Comparison of ENCODE assay signal across 23 cellular contexts in genomic region chr22:47056776-47057470, GRCh38.
"Had no signal": no experiment of that assay in that cellular context is flagged by ENCODE, and none has a peak within 500 bp of the region (broad histone marks: within the 10 kb centered on the region; RNA-seq: fewer than 3 reads in every experiment).

No MANE protein-coding gene starts in this region.

- H3K9me3 ChIP-seq: heart left ventricle, psoas muscle, upper lobe of left lung had no signal

- H3K4me3 ChIP-seq: heart left ventricle, lung, neural progenitor cell, psoas muscle, upper lobe of left lung had no signal

- H3K4me2 ChIP-seq: neural progenitor cell had no signal

- H3K9me3 Mint-ChIP-seq: activated naive CD8-positive, alpha-beta T cell treated with anti-CD3 and anti-CD28 coated beads, Interleukin-2, amount 10 ng/mL, durations not matched to agents 7 days and 5 days; activated T-cell treated with anti-CD3 and anti-CD28 coated beads, Interleukin-2, amount 50 U/mL, for 24 hours; activated T-helper 17 cell treated with anti-CD3 and anti-CD28 coated beads, Interleukin-2, amount 50 U/mL, for 72 hours; mesothelial cell of epicardium; naive thymus-derived CD8-positive, alpha-beta T cell; neural progenitor cell; T-helper 2 cell treated with Interferon-gamma antibody and Interleukin-4, amounts not matched to agents 5 μg/mL and 100 μg/mL, for 36 hours had no signal

- ATAC-seq: activated T-helper 17 cell treated with anti-CD3 and anti-CD28 coated beads, Interleukin-2, amount 50 U/mL, for 72 hours; heart left ventricle; naive thymus-derived CD8-positive, alpha-beta T cell; psoas muscle; right cardiac atrium; SK-N-SH treated with all-trans-retinoic acid at 6 μM for 48 hours had no signal

- H3K4me3 Mint-ChIP-seq: activated naive CD8-positive, alpha-beta T cell treated with anti-CD3 and anti-CD28 coated beads, Interleukin-2, amount 10 ng/mL, durations not matched to agents 7 days and 5 days; activated T-cell treated with anti-CD3 and anti-CD28 coated beads, Interleukin-2, amount 50 U/mL, for 24 hours; activated T-helper 17 cell treated with anti-CD3 and anti-CD28 coated beads, Interleukin-2, amount 50 U/mL, for 72 hours; mesothelial cell of epicardium; naive thymus-derived CD8-positive, alpha-beta T cell; neural progenitor cell; T-helper 2 cell treated with Interferon-gamma antibody and Interleukin-4, amounts not matched to agents 5 μg/mL and 100 μg/mL, for 36 hours had no signal

- DNase-seq: activated CD4-positive, alpha-beta T cell treated with anti-CD3 and anti-CD28 coated beads for 1 hour; activated CD4-positive, alpha-beta T cell treated with anti-CD3 and anti-CD28 coated beads, Interleukin-2, amount 50 U/mL, for 4 hours; activated CD8-positive, alpha-beta memory T cell treated with anti-CD3 and anti-CD28 coated beads for 24 hours; activated CD8-positive, alpha-beta memory T cell treated with anti-CD3 and anti-CD28 coated beads, Interleukin-2, amount 50 U/mL, for 4 hours; activated naive CD8-positive, alpha-beta T cell treated with anti-CD3 and anti-CD28 coated beads, Interleukin-2, amount 10 ng/mL, durations not matched to agents 7 days and 5 days; activated T-cell treated with anti-CD3 and anti-CD28 coated beads, Interleukin-2, amount 50 U/mL, for 24 hours; amygdala; cerebellar nuclear complex; cortex of kidney; psoas muscle; stimulated activated naive CD4-positive, alpha-beta T cell had no signal

- H3K9ac ChIP-seq: neural progenitor cell had no signal

- H3K27ac Mint-ChIP-seq: activated naive CD8-positive, alpha-beta T cell treated with anti-CD3 and anti-CD28 coated beads, Interleukin-2, amount 10 ng/mL, durations not matched to agents 7 days and 5 days; activated T-cell treated with anti-CD3 and anti-CD28 coated beads, Interleukin-2, amount 50 U/mL, for 24 hours; activated T-helper 17 cell treated with anti-CD3 and anti-CD28 coated beads, Interleukin-2, amount 50 U/mL, for 72 hours; mesothelial cell of epicardium; T-helper 2 cell treated with Interferon-gamma antibody and Interleukin-4, amounts not matched to agents 5 μg/mL and 100 μg/mL, for 36 hours had no signal

- H3K27me3 Mint-ChIP-seq: activated naive CD8-positive, alpha-beta T cell treated with anti-CD3 and anti-CD28 coated beads, Interleukin-2, amount 10 ng/mL, durations not matched to agents 7 days and 5 days; activated T-cell treated with anti-CD3 and anti-CD28 coated beads, Interleukin-2, amount 50 U/mL, for 24 hours; activated T-helper 17 cell treated with anti-CD3 and anti-CD28 coated beads, Interleukin-2, amount 50 U/mL, for 72 hours; naive thymus-derived CD8-positive, alpha-beta T cell had no signal

- H2AFZ ChIP-seq: neural progenitor cell had no signal

- H3K36me3 ChIP-seq: neural progenitor cell had no signal

- H3K4me1 ChIP-seq: heart left ventricle, psoas muscle, upper lobe of left lung had no signal

- H3K27me3 ChIP-seq: heart left ventricle, neural progenitor cell, upper lobe of left lung had no signal

- H3K27ac ChIP-seq: epithelial cell of prostate, heart left ventricle, neural progenitor cell, psoas muscle, upper lobe of left lung, VCaP had no signal
